Comparison of ENCODE assay signal across 24 cellular contexts in genomic region chr5:126403871-126404270, GRCh38. TPM values are rescaled to one million over a fixed set of nuclear protein-coding genes. Genes with fewer than 3 reads are reported as not detected.
DNase-seq lines count a peak whose midpoint lies in the region; ATAC-seq and TF ChIP-seq lines count a peak whose summit lies in the region.
"Had no signal": no experiment of that assay in that cellular context is flagged by ENCODE, and none has a peak within 500 bp of the region (broad histone marks: within the 10 kb centered on the region; RNA-seq: fewer than 3 reads in every experiment).

No MANE protein-coding gene starts in this region.

- TF ChIP-seq POLR2A in erythroblast (IDR thresholded peaks at IDR 0.05; ENCODE audit: low read length) = no peak

- peak overlapping the region; percentile 91 for H3K27ac Mint-ChIP-seq in endothelial cell (ENCODE audit: unreplicated experiment)
- peak overlapping the region; percentile 1 for H3K27ac Mint-ChIP-seq in neural crest cell (ENCODE audit: unreplicated experiment)
- H3K27ac Mint-ChIP-seq in activated CD8-positive, alpha-beta T cell treated with anti-CD3 and anti-CD28 coated beads, Interleukin-2, amount 10 ng/mL, durations not matched to agents 7 days and 5 days = no peak overlapping the region
- H3K27ac Mint-ChIP-seq: effector memory CD8-positive, alpha-beta T cell; naive thymus-derived CD8-positive, alpha-beta T cell had no signal

- no peaks in the 10 kb centered on the region for H4K20me1 ChIP-seq in SK-N-SH (ENCODE audit: insufficient read depth)

- CTCF ChIA-PET in SK-N-SH (lab: Yijun Ruan, JAX) = no interaction called here
- CTCF ChIA-PET in activated CD8-positive, alpha-beta T cell treated with anti-CD3 and anti-CD28 coated beads, Interleukin-2, amount 10 ng/mL, durations not matched to agents 7 days and 5 days (lab: Charles Lee) = no interaction called here

- H3K36me3 ChIP-seq in SK-N-SH (replicated peaks in 1 of 2; ENCODE audit: control insufficient read depth in 1 of 2, insufficient read depth in 2 of 2, low read length in 1 of 2) = peaks cover 0 to 6% of the 10 kb centered on the region in 2 experiments
- H3K36me3 ChIP-seq: prostate gland, spleen had no signal

- no peaks in the 10 kb centered on the region for H3K9me2 ChIP-seq in SK-N-SH

- TF ChIP-seq EP300 in SK-N-SH (IDR thresholded peaks at IDR 0.05; ENCODE audit: borderline replicate concordance in 1 of 2, low read depth in 1 of 2, low read length in 1 of 2) = peak in 1 of 2 experiments; percentile 64; a peak in 2 of 4 replicates

- peaks cover 18% of the 10 kb centered on the region for H3K9me3 ChIP-seq in SK-N-SH
- H3K9me3 ChIP-seq: prostate gland had no signal

- H3K36me3 Mint-ChIP-seq in endothelial cell (ENCODE audit: low read depth, unreplicated experiment) (no peaks in the 10 kb centered on the region), neural crest cell (ENCODE audit: low read depth) (peaks cover 5% of the 10 kb centered on the region)
- no peaks in the 10 kb centered on the region for H3K36me3 Mint-ChIP-seq in activated CD8-positive, alpha-beta T cell treated with anti-CD3 and anti-CD28 coated beads, Interleukin-2, amount 10 ng/mL, durations not matched to agents 7 days and 5 days (ENCODE audit: low read depth)
- H3K36me3 Mint-ChIP-seq: CD4-positive, CD25-positive, alpha-beta regulatory T cell had no signal

- H3F3A ChIP-seq in SK-N-SH (replicated peaks; ENCODE audit: insufficient read depth) = peaks cover 9% of the 10 kb centered on the region

- H3K4me3 Mint-ChIP-seq in endothelial cell (ENCODE audit: unreplicated experiment) (no peak overlapping the region), neural crest cell (no peak overlapping the region)
- no peak overlapping the region for H3K4me3 Mint-ChIP-seq in activated CD8-positive, alpha-beta T cell treated with anti-CD3 and anti-CD28 coated beads, Interleukin-2, amount 10 ng/mL, durations not matched to agents 7 days and 5 days
- H3K4me3 Mint-ChIP-seq: effector memory CD8-positive, alpha-beta T cell; naive thymus-derived CD8-positive, alpha-beta T cell had no signal

- POLR2A ChIA-PET in SK-N-SH (lab: Yijun Ruan, JAX) = no interaction called here
- POLR2A ChIA-PET in activated CD8-positive, alpha-beta T cell treated with anti-CD3 and anti-CD28 coated beads, Interleukin-2, amount 10 ng/mL, durations not matched to agents 7 days and 5 days (lab: Charles Lee) = no interaction called here

- no peak for TF ChIP-seq RAD21 in SK-N-SH (IDR thresholded peaks at IDR 0.05; ENCODE audit: low read length)

- DNase-seq in EL (peak; percentile 58), SK-N-SH (no peak), endothelial cell (ENCODE audit: low spot score) (no peak), neural crest cell (ENCODE audit: low read depth, low spot score) (no peak), erythroblast (lab: John Stamatoyannopoulos, UW) (no peak)
- no peak for DNase-seq in activated CD8-positive, alpha-beta T cell treated with anti-CD3 and anti-CD28 coated beads, Interleukin-2, amount 10 ng/mL, durations not matched to agents 7 days and 5 days
- DNase-seq: ACHN; activated CD4-positive, alpha-beta T cell treated with anti-CD3 and anti-CD28 coated beads for 4 hours; activated gamma-delta T cell; CD4-positive, CD25-positive, alpha-beta regulatory T cell; DMS53; effector memory CD8-positive, alpha-beta T cell; hypothalamus; Karpas-422; mesenchymal stem cell; naive thymus-derived CD8-positive, alpha-beta T cell; NCI-H1048; NCI-H2029; NCI-H510A; spleen had no signal

- peaks cover 0 to 4% of the 10 kb centered on the region in 2 experiments; a peak in 1 of 4 replicates for H3K4me1 ChIP-seq in SK-N-SH (ENCODE audit: control insufficient read depth in 1 of 2, insufficient read depth in 2 of 2, low read depth in 1 of 2, low read length in 1 of 2)
- H3K4me1 ChIP-seq: foreskin keratinocyte, prostate gland, spleen had no signal

- no peak for ATAC-seq in HG03457 (IDR thresholded peaks at IDR 0.05; ENCODE audit: unreplicated experiment)
- no peak for ATAC-seq in GM18511 (IDR thresholded peaks at IDR 0.05; ENCODE audit: unreplicated experiment)
- no peak for ATAC-seq in activated CD8-positive, alpha-beta T cell treated with anti-CD3 and anti-CD28 coated beads, Interleukin-2, amount 10 ng/mL, durations not matched to agents 7 days and 5 days
- ATAC-seq: effector memory CD8-positive, alpha-beta T cell; foreskin keratinocyte; naive thymus-derived CD8-positive, alpha-beta T cell had no signal

- H3K79me2 ChIP-seq in SK-N-SH (ENCODE audit: insufficient read depth) = no peaks in the 10 kb centered on the region

- no peak overlapping the region for H3K4me3 ChIP-seq in SK-N-SH (ENCODE audit: low read depth in 2 of 2, low read length in 1 of 2)
- H3K4me3 ChIP-seq: prostate gland, spleen had no signal

- H3K9ac ChIP-seq in SK-N-SH = 0 out of 2 replicates have a peak overlapping the region, but pooled peaks have one; percentile 4

- H3K27ac ChIP-seq in SK-N-SH (ENCODE audit: low read depth in 2 of 2, low read length in 1 of 2) = peak overlapping the region; percentile 59 to 68; a peak in 3 of 4 replicates
- H3K27ac ChIP-seq: foreskin keratinocyte, prostate gland, spleen had no signal

- no peaks in the 10 kb centered on the region for H3K27me3 Mint-ChIP-seq in endothelial cell (ENCODE audit: unreplicated experiment)
- H3K27me3 Mint-ChIP-seq in neural crest cell (ENCODE audit: low read depth) = no peaks in the 10 kb centered on the region
- H3K27me3 Mint-ChIP-seq in activated CD8-positive, alpha-beta T cell treated with anti-CD3 and anti-CD28 coated beads, Interleukin-2, amount 10 ng/mL, durations not matched to agents 7 days and 5 days (ENCODE audit: low read depth) = peaks cover 2% of the 10 kb centered on the region

- H3K4me1 Mint-ChIP-seq in endothelial cell (ENCODE audit: unreplicated experiment) (peaks cover 17% of the 10 kb centered on the region), neural crest cell (peaks cover 8% of the 10 kb centered on the region)
- H3K4me1 Mint-ChIP-seq in activated CD8-positive, alpha-beta T cell treated with anti-CD3 and anti-CD28 coated beads, Interleukin-2, amount 10 ng/mL, durations not matched to agents 7 days and 5 days (ENCODE audit: low read depth) = no peaks in the 10 kb centered on the region
- H3K4me1 Mint-ChIP-seq: CD4-positive, CD25-positive, alpha-beta regulatory T cell; naive thymus-derived CD8-positive, alpha-beta T cell had no signal

- peak overlapping the region; percentile 39; the same call in 1 of the 2 replicates for H2AFZ ChIP-seq in SK-N-SH (ENCODE audit: low read depth)

- H3K9me3 Mint-ChIP-seq in endothelial cell (ENCODE audit: unreplicated experiment) (no peaks in the 10 kb centered on the region), neural crest cell (peaks cover 14% of the 10 kb centered on the region)
- peaks cover 11% of the 10 kb centered on the region for H3K9me3 Mint-ChIP-seq in activated CD8-positive, alpha-beta T cell treated with anti-CD3 and anti-CD28 coated beads, Interleukin-2, amount 10 ng/mL, durations not matched to agents 7 days and 5 days (ENCODE audit: insufficient read depth)

- TF ChIP-seq CTCF in SK-N-SH (IDR thresholded peaks at IDR 0.05) (no peak), endothelial cell (IDR thresholded peaks at IDR 0.05; ENCODE audit: unreplicated experiment) (no peak), neural crest cell (conservative IDR thresholded peaks at IDR 0.05) (no peak)

- no peaks in the 10 kb centered on the region for H3K27me3 ChIP-seq in SK-N-SH (ENCODE audit: insufficient read depth)
- H3K27me3 ChIP-seq: foreskin keratinocyte, spleen had no signal

- peak overlapping the region; percentile 3; the same call in 1 of the 2 replicates for H3K4me2 ChIP-seq in SK-N-SH

TF ChIP-seq in SK-N-SH, 30 proteins besides CTCF, POLR2A, EP300 and RAD21 (continues in another document):
- TF ChIP-seq, protein P1, sequence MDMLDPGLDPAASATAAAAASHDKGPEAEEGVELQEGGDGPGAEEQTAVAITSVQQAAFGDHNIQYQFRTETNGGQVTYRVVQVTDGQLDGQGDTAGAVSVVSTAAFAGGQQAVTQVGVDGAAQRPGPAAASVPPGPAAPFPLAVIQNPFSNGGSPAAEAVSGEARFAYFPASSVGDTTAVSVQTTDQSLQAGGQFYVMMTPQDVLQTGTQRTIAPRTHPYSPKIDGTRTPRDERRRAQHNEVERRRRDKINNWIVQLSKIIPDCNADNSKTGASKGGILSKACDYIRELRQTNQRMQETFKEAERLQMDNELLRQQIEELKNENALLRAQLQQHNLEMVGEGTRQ (IDR thresholded peaks at IDR 0.05; ENCODE audit: borderline replicate concordance, low read depth, low read length) = no peak
- TF ChIP-seq MXI1 (IDR thresholded peaks at IDR 0.05; ENCODE audit: low read depth, low read length) (no peak), FOSL2 (IDR thresholded peaks at IDR 0.05; ENCODE audit: borderline replicate concordance, low read depth) (peak; percentile 55; the same call in 1 of the 2 replicates), SIN3A (IDR thresholded peaks at IDR 0.05; ENCODE audit: borderline replicate concordance, low read depth, low read length) (no peak), FOXM1 (IDR thresholded peaks at IDR 0.05; ENCODE audit: low read depth) (no peak), GATA2 (CRISPR knock-in tag; IDR thresholded peaks at IDR 0.05) (no peak), EZH2phosphoT487 (IDR thresholded peaks at IDR 0.05; ENCODE audit: borderline replicate concordance, low read depth) (no peak), PBX3 (IDR thresholded peaks at IDR 0.05) (peak; percentile 9; the same call in 1 of the 2 replicates)

RNA-seq across cellular contexts. Expression of gene GRAMD2B, which starts 19.3 kb away (rescaled TPM):
- polyA plus RNA-seq in SK-N-SH (2012; rRNA removed) = 16.0 and 20.9 TPM in 2 replicates
- 17.1 and 21.0 TPM in 2 replicates for polyA plus RNA-seq in SK-N-SH (2012; cell fraction: cytosol; rRNA removed)
- 20.0 and 27.5 TPM in 2 replicates for polyA plus RNA-seq in SK-N-SH (2012; cell fraction: nucleus; rRNA removed)
- total RNA-seq in endothelial cell (ENCODE audit: unreplicated experiment) (13.4 TPM), neural crest cell (7.1 and 7.9 TPM in 2 replicates)
- 1 to 10 TPM; 3.3 to 6.5 TPM for total RNA-seq in activated CD8-positive, alpha-beta T cell treated with anti-CD3 and anti-CD28 coated beads, Interleukin-2, amount 10 ng/mL, durations not matched to agents 7 days and 5 days
